In the genomic region with DNA sequence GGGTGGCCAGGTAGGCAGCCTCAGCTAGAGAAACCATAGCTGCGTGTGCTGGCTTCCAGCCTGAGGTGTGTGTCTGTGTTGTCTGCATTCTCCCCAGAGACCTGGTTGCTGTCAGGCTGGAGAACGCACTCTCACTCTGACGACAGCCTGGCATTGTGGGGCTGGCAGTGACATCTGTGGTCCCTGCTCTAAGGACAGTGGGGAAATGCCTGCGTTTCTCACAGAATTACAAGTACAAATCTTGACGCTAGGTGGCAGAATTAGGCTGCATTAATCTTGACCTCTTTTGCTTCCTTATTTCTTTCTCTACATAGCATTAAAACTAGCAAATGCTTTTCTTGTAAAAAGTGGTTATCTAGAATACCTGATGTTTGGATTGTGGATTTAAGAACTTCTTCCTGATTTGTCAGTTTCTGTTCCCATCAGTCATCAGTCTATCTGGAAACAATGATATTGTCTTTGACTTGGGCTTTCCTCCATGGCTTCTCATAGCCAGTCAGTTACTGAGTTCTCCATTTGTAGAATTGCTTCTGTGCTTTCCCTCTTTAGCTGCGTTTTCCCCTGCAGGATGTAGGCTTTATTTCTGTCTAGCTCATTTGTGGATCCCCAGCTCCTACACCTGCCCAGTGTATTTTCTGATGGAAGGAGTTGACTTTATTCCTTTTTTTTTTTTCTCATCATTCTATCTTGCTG, we compare ENCODE assay signal across 9 cellular contexts.
DNase-seq lines count a peak whose midpoint lies in the region; ATAC-seq and TF ChIP-seq lines count a peak whose summit lies in the region.
"Had no signal": no experiment of that assay in that cellular context is flagged by ENCODE, and none has a peak within 500 bp of the region (broad histone marks: within the 10 kb centered on the region; RNA-seq: fewer than 3 reads in every experiment).

No MANE protein-coding gene starts in this region.

- no peak overlapping the region for H3K23ac ChIP-seq in neuronal stem cell (ENCODE audit: low read depth, low read length, poor library complexity)

- H3K79me1 ChIP-seq in neuronal stem cell (ENCODE audit: low read depth, low read length) = no peaks in the 10 kb centered on the region

- H2BK5ac ChIP-seq in neuronal stem cell (ENCODE audit: low read length) = no peak overlapping the region

- H3K9me3 ChIP-seq in WERI-Rb-1 (ENCODE audit: severe bottlenecking) (no peaks in the 10 kb centered on the region), neuronal stem cell (replicated peaks in 1 of 2; ENCODE audit: control insufficient read depth in 2 of 2, insufficient read depth in 1 of 2, low read depth in 1 of 2, low read length in 2 of 2) (no peaks in the 10 kb centered on the region)

- WGBS in neuronal stem cell (ENCODE audit: extremely low coverage in 2 of 2, insufficient read length in 2 of 2, insufficient replicate concordance in 1 of 2), 2 donors = no CpG with 5 or more reads among the region's 6 CpGs

- H3K14ac ChIP-seq in neuronal stem cell (ENCODE audit: low read length) = no peak overlapping the region

- no peak overlapping the region for H2BK120ac ChIP-seq in neuronal stem cell (ENCODE audit: low read depth, low read length)

- H3K4me3 ChIP-seq in WERI-Rb-1 (ENCODE audit: low read depth, low read length) = no peak overlapping the region
- no peak overlapping the region for H3K4me3 ChIP-seq in fibroblast of villous mesenchyme (ENCODE audit: low read depth, low read length)
- H3K4me3 ChIP-seq in neuronal stem cell (ENCODE audit: low read length in 2 of 2) = peak overlapping the region in 1 of 2 donors; percentile 44
- H3K4me3 ChIP-seq: skin epidermis had no signal

- H4K91ac ChIP-seq in neuronal stem cell (ENCODE audit: low read depth, low read length, poor library complexity) = no peak overlapping the region

- no peak overlapping the region for H2BK15ac ChIP-seq in neuronal stem cell (ENCODE audit: low read length)

- TF ChIP-seq CTCF in AG09319 (IDR thresholded peaks at IDR 0.05; ENCODE audit: low read depth, low read length) (peak; percentile 51), GM12874 (IDR thresholded peaks at IDR 0.05; ENCODE audit: insufficient read depth, low read depth, low read length) (peak; percentile 44), WERI-Rb-1 (IDR thresholded peaks at IDR 0.05; ENCODE audit: low read depth, low read length) (peak; percentile 40; the same call in 1 of the 2 replicates), fibroblast of villous mesenchyme (IDR thresholded peaks at IDR 0.05; ENCODE audit: insufficient read depth, low read depth, low read length) (peak; percentile 62)

- peak overlapping the region; percentile 82 for H2AFZ ChIP-seq in neuronal stem cell (ENCODE audit: low read length)

- no peak overlapping the region for H3K18ac ChIP-seq in neuronal stem cell (ENCODE audit: low read length)

- ATAC-seq in HG02678 (IDR thresholded peaks at IDR 0.05; ENCODE audit: unreplicated experiment) = peak; percentile 75

- H3K27me3 ChIP-seq in WERI-Rb-1 (ENCODE audit: insufficient read depth, low read depth, severe bottlenecking) = no peaks in the 10 kb centered on the region
- H3K27me3 ChIP-seq in neuronal stem cell (ENCODE audit: control insufficient read depth in 3 of 3, insufficient read depth in 3 of 3, low read depth in 1 of 3, low read length in 3 of 3) = no peaks in the 10 kb centered on the region

- H2BK12ac ChIP-seq in neuronal stem cell (ENCODE audit: low read length) = no peak overlapping the region

- DNase-seq in AG09319 (ENCODE audit: extremely low read depth, low read depth) (peak; percentile 45), NCI-H146 (lab: John Stamatoyannopoulos, UW) (peak; percentile 70), WERI-Rb-1 (peak; percentile 32), fibroblast of villous mesenchyme (ENCODE audit: low read depth) (peak; percentile 81), neuronal stem cell (ENCODE audit: low spot score) (peak; percentile 72), activated gamma-delta T cell treated with Interleukin-2 at 50 U/mL for 16 hours (no peak)

- H4K8ac ChIP-seq in neuronal stem cell (ENCODE audit: low read depth, low read length) = no peak overlapping the region

- H3K4ac ChIP-seq in neuronal stem cell (ENCODE audit: low read length) = no peak overlapping the region

- H3K4me1 ChIP-seq in neuronal stem cell (ENCODE audit: control insufficient read depth in 2 of 2, insufficient read depth in 1 of 2, low read depth in 1 of 2, low read length in 2 of 2) = peaks cover 5 to 18% of the 10 kb centered on the region in 2 donors

- no peak overlapping the region for H3K4me2 ChIP-seq in neuronal stem cell (ENCODE audit: insufficient read depth, low read length, poor library complexity, severe bottlenecking)

- H3K36me3 ChIP-seq in WERI-Rb-1 (no peaks in the 10 kb centered on the region), neuronal stem cell (replicated peaks in 1 of 2; ENCODE audit: control insufficient read depth in 2 of 2, insufficient read depth in 2 of 2, low read length in 2 of 2) (no peaks in the 10 kb centered on the region)

- H3K27ac ChIP-seq in WERI-Rb-1 (no peak overlapping the region), neuronal stem cell (replicated peaks; ENCODE audit: low read length) (no peak overlapping the region)

- no peak overlapping the region for H3K9ac ChIP-seq in neuronal stem cell (ENCODE audit: low read depth, low read length, poor library complexity)

- no peak overlapping the region for H2AK5ac ChIP-seq in neuronal stem cell (ENCODE audit: low read depth, low read length)
